In genomic region chr19:7533925-7534480, GRCh38 we compare ENCODE assay signal across 8 cellular contexts. TPM values are rescaled to one million over a fixed set of nuclear protein-coding genes. Genes with fewer than 3 reads are reported as not detected.
DNase-seq lines count a peak whose midpoint lies in the region; ATAC-seq and TF ChIP-seq lines count a peak whose summit lies in the region.

No MANE protein-coding gene starts in this region.

- no peaks in the 10 kb centered on the region for H3K27me3 Mint-ChIP-seq in natural killer cell (ENCODE audit: low read depth in 2 of 2)
- H3K27me3 Mint-ChIP-seq in stimulated activated memory B cell treated with anti-CD40 and anti-IgM and Interleukin-4, amounts not matched to agents 10 μg/mL and 1 μg/mL and 100 μg/mL, for 72 hours, result no peaks in the 10 kb centered on the region

- peaks cover 9% of the 10 kb centered on the region; the same call in 1 of the 2 replicates for H3K79me2 ChIP-seq in Karpas-422 (ENCODE audit: low read length)

- intact Hi-C loops in natural killer cell (cut with micrococcal nuclease), result loop anchor here (1.0 kb wide), 1 partner anchor 12 kb away; the partner anchor contains the start of gene MCOLN1

- peak; percentile 54 to 66 (median 64) for ATAC-seq in natural killer cell
- ATAC-seq in stimulated activated memory B cell treated with anti-CD40 and anti-IgM and Interleukin-4, amounts not matched to agents 10 μg/mL and 1 μg/mL and 100 μg/mL, for 72 hours, result peak; percentile 70
- ATAC-seq in GM18858 (IDR thresholded peaks at IDR 0.05; ENCODE audit: unreplicated experiment), result no peak

- H3K36me3 Mint-ChIP-seq in natural killer cell, result no peaks in the 10 kb centered on the region
- peaks cover 30% of the 10 kb centered on the region for H3K36me3 Mint-ChIP-seq in stimulated activated memory B cell treated with anti-CD40 and anti-IgM and Interleukin-4, amounts not matched to agents 10 μg/mL and 1 μg/mL and 100 μg/mL, for 72 hours

- peak overlapping the region; percentile 87 to 93 for H3K27ac Mint-ChIP-seq in natural killer cell
- peak overlapping the region; percentile 90 for H3K27ac Mint-ChIP-seq in stimulated activated memory B cell treated with anti-CD40 and anti-IgM and Interleukin-4, amounts not matched to agents 10 μg/mL and 1 μg/mL and 100 μg/mL, for 72 hours

- H3K4me1 Mint-ChIP-seq in natural killer cell, result peaks cover 17 to 23% of the 10 kb centered on the region in 2 donors
- peaks cover 36% of the 10 kb centered on the region for H3K4me1 Mint-ChIP-seq in stimulated activated memory B cell treated with anti-CD40 and anti-IgM and Interleukin-4, amounts not matched to agents 10 μg/mL and 1 μg/mL and 100 μg/mL, for 72 hours

- no peaks in the 10 kb centered on the region for H4K20me1 ChIP-seq in Karpas-422 (ENCODE audit: insufficient read depth, low read depth, low read length)

- H2AFZ ChIP-seq in Karpas-422 (ENCODE audit: low read length), result peak overlapping the region; percentile 69; the same call in 1 of the 2 replicates

- peak overlapping the region; percentile 97 for H3K4me2 ChIP-seq in Karpas-422 (ENCODE audit: low read depth, low read length, poor library complexity, severe bottlenecking)

- TF ChIP-seq CTCF in natural killer cell (IDR thresholded peaks at IDR 0.05), result no peak

- H3K27ac ChIP-seq in Karpas-422 (ENCODE audit: low read length), result peak overlapping the region; percentile 64; the same call in 1 of the 2 replicates

- no peaks in the 10 kb centered on the region for H3K9me3 ChIP-seq in Karpas-422 (ENCODE audit: low read length)

- no peaks in the 10 kb centered on the region for H3K27me3 ChIP-seq in Karpas-422 (ENCODE audit: low read length)

- H3K4me3 ChIP-seq in Karpas-422 (ENCODE audit: low read length), result peak overlapping the region; percentile 85

- DNase-seq in GF-D8 (lab: John Stamatoyannopoulos, UW) (peak; percentile 10), Karpas-422 (peak; percentile 94), RPMI8226 (peak; percentile 91), fibroblast of peridontal ligament (ENCODE audit: extremely low read depth) (peak; percentile 85), natural killer cell (peak; percentile 77)
- DNase-seq in activated effector memory CD4-positive, alpha-beta T cell treated with Interleukin-2 at 50 U/mL for 16 hours, result peak; percentile 77

- peak overlapping the region; percentile 80 for H3K9ac ChIP-seq in Karpas-422 (ENCODE audit: low read length)

- H3K4me1 ChIP-seq in Karpas-422 (ENCODE audit: low read length), result peaks cover 8% of the 10 kb centered on the region; the same call in 1 of the 2 replicates

- H3K9me2 ChIP-seq in Karpas-422 (replicated peaks; ENCODE audit: insufficient read depth, low read length), result no peaks in the 10 kb centered on the region

- H3K36me3 ChIP-seq in Karpas-422 (ENCODE audit: insufficient read depth, low read length), result no peaks in the 10 kb centered on the region

- H3K4me3 Mint-ChIP-seq in natural killer cell, result peak overlapping the region; percentile 96
- H3K4me3 Mint-ChIP-seq in stimulated activated memory B cell treated with anti-CD40 and anti-IgM and Interleukin-4, amounts not matched to agents 10 μg/mL and 1 μg/mL and 100 μg/mL, for 72 hours, result peak overlapping the region; percentile 95

- no peaks in the 10 kb centered on the region for H3K9me3 Mint-ChIP-seq in natural killer cell
- H3K9me3 Mint-ChIP-seq in stimulated activated memory B cell treated with anti-CD40 and anti-IgM and Interleukin-4, amounts not matched to agents 10 μg/mL and 1 μg/mL and 100 μg/mL, for 72 hours, result no peaks in the 10 kb centered on the region

RNA-seq across cellular contexts. Expression of gene PNPLA6, which starts 1.5 kb away (rescaled TPM):
- total RNA-seq in Karpas-422 (2014; rRNA removed; shearing (Covaris generic); ENCODE audit: low replicate concordance), result 65.8 and 121 TPM in 2 replicates
- total RNA-seq in natural killer cell, result 100 to 1,000 TPM; 118 to 190 (median 125) TPM

RNA-seq across cellular contexts. Expression of gene MCOLN1, which starts 11.6 kb away (rescaled TPM):
- 1.9 and 3.9 TPM in 2 replicates for total RNA-seq in Karpas-422 (2014; rRNA removed; shearing (Covaris generic); ENCODE audit: low replicate concordance)
- 10 to 100 TPM; 22.9 to 37.6 (median 27.8) TPM for total RNA-seq in natural killer cell

RNA-seq across cellular contexts. Expression of gene ZNF358, which starts 18.1 kb away (rescaled TPM):
- not detected in 2 replicates for total RNA-seq in Karpas-422 (2014; rRNA removed; shearing (Covaris generic); ENCODE audit: low replicate concordance)
- 10 to 100 TPM in 2 of 3 donors, 1 to 10 TPM in 1; 9.8 to 11.6 (median 10.9) TPM for total RNA-seq in natural killer cell

RNA-seq across cellular contexts. Expression of gene PEX11G, which starts 45.2 kb away (rescaled TPM):
- total RNA-seq in Karpas-422 (2014; rRNA removed; shearing (Covaris generic); ENCODE audit: low replicate concordance), result 1.0 and 1.8 TPM in 2 replicates
- 1 to 10 TPM in 1 of 3 donors, under 1 TPM in 1, not detected in 1; 0.33 to 1.5 TPM for total RNA-seq in natural killer cell

Comparison
In these comparisons a context has a peak if more than half of its experiments do, and no peak if none do; other contexts are left out.
1. DNase-seq: peak in every context shown above with its lines; median percentile 94 in Karpas-422; 91 in RPMI8226; 85 in fibroblast of peridontal ligament; 77 in activated effector memory CD4-positive, alpha-beta T cell treated with Interleukin-2 at 50 U/mL for 16 hours; 77 in natural killer cell; 10 in GF-D8.
2. RNA of gene ZNF358, which starts 18.1 kb away (total RNA-seq): 9.8 to 11.6 TPM in natural killer cell; not detected in Karpas-422; every median in the first group is over 10 times any median in the second.